5 cellular contexts compared by ENCODE assay signal in the genomic region with DNA sequence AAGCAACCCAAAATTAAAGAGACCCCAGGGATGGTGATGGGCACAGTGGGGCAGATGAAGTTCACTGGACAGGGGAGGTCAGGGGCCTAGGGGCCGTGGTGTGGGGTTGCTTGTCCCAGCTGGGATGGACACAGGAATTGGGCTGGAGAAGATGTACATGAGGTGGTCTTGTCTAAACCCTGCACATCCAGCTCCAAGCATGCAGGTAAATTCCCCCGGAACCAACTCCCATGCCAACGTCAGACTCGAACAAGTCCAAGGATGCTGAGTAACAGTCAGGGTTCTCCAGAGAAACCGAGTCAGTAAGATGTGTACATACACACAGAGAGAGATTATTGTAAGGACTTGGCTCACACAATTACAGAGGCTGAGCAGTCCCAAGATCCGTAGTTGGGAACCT. TPM values are rescaled to one million over a fixed set of nuclear protein-coding genes. Genes with fewer than 3 reads are reported as not detected.
"Had no signal": no experiment of that assay in that cellular context is flagged by ENCODE, and none has a peak within 500 bp of the region (broad histone marks: within the 10 kb centered on the region; RNA-seq: fewer than 3 reads in every experiment).

No MANE protein-coding gene starts in this region.

- ATAC-seq: GM23338 had no signal

- H3K4me3 ChIP-seq: GM23338 had no signal

- H3K4me1 Mint-ChIP-seq: GM23338 had no signal

- DNase-seq: H9, HCEC 1CT, IMR-90 had no signal

- H3K4me3 Mint-ChIP-seq: GM23338, H9 had no signal

- H3K27ac Mint-ChIP-seq: GM23338, H9 had no signal

RNA-seq across cellular contexts. Expression of a gene that starts 28.9 kb away (rescaled TPM):
- total RNA-seq: GM23338, H1, H9, IMR-90 had no signal

RNA-seq across cellular contexts. Expression of a gene that starts 29.0 kb away (rescaled TPM):
- total RNA-seq: GM23338, H1, H9, IMR-90 had no signal
